In the genomic region with DNA sequence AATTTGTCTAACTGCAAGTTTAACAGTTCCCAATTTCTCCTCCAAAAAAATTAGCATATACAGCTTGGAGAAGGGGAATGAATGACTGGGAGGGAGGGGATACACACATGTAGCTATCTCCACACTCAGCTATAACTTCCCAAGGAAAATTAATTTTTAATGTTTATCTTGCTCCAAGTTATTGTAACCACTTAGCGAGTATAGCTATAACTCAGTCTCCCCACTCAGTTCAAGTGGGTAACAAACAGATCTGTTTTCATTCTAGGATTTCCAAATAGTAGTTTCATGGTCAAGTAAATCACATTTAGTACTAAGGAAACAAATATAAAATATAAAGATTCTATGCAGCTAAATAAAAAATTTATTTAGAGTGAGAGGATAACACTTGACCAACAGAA, we compare ENCODE assay signal across 14 cellular contexts. TPM values are rescaled to one million over a fixed set of nuclear protein-coding genes. Genes with fewer than 3 reads are reported as not detected.
A peak's percentile ranks its signal among the peaks of the same experiment; 100 is the strongest.
DNase-seq lines count a peak whose midpoint lies in the region; ATAC-seq and TF ChIP-seq lines count a peak whose summit lies in the region.
"Had no signal": no experiment of that assay in that cellular context is flagged by ENCODE, and none has a peak within 500 bp of the region (broad histone marks: within the 10 kb centered on the region; RNA-seq: fewer than 3 reads in every experiment).

No MANE protein-coding gene starts in this region.

- H2BK5ac ChIP-seq in mesenchymal stem cell (ENCODE audit: low read depth, low read length, poor library complexity, severe bottlenecking): no peak overlapping the region

- no peak overlapping the region for H3K4me2 ChIP-seq in mesenchymal stem cell (ENCODE audit: low read length, poor library complexity, severe bottlenecking)

- no peak overlapping the region for H2BK15ac ChIP-seq in mesenchymal stem cell (ENCODE audit: low read depth, poor library complexity, severe bottlenecking)

- TF ChIP-seq CTCF in left ventricle myocardium inferior (IDR thresholded peaks at IDR 0.05; ENCODE audit: borderline replicate concordance) (no peak), vagina (IDR thresholded peaks at IDR 0.05) (no peak)

- CTCF ChIA-PET in T-cell (lab: Charles Lee): no interaction called here

- H2BK12ac ChIP-seq in mesenchymal stem cell (ENCODE audit: low read length in 2 of 2): no peak overlapping the region

- H3K14ac ChIP-seq in mesenchymal stem cell (ENCODE audit: low read length in 2 of 2): no peak overlapping the region

- peak overlapping the region in 2 of 3 donors; percentile 41 to 77 for H3K4me3 Mint-ChIP-seq in T-cell

- H3K9me3 ChIP-seq in left ventricle myocardium inferior (replicated peaks) (no peaks in the 10 kb centered on the region), mesenchymal stem cell (ENCODE audit: control insufficient read depth, low read length) (no peaks in the 10 kb centered on the region), vagina (no peaks in the 10 kb centered on the region)
- H3K9me3 ChIP-seq: BLaER1 treated with 17β-estradiol and CSF1 and Interleukin-3, amounts not matched to agents 10 nM and 100 nM had no signal

- peaks cover 23 to 24% of the 10 kb centered on the region in 2 donors for H3K27me3 Mint-ChIP-seq in T-cell

- no peaks in the 10 kb centered on the region for H3K27me3 ChIP-seq in left ventricle myocardium inferior (ENCODE audit: low read depth)
- H3K27me3 ChIP-seq in mesenchymal stem cell (ENCODE audit: control insufficient read depth in 1 of 2, insufficient read depth in 1 of 2, low read length in 2 of 2): no peaks in the 10 kb centered on the region
- H3K27me3 ChIP-seq in vagina: no peaks in the 10 kb centered on the region

- H3K27ac ChIP-seq in left ventricle myocardium inferior (replicated peaks) (peak overlapping the region; percentile 100), mesenchymal stem cell (ENCODE audit: low read length, poor library complexity, severe bottlenecking) (no peak overlapping the region), vagina (peak overlapping the region; percentile 96)

- WGBS in mesenchymal stem cell: no CpG with 5 or more reads among the region's 1 CpG

- H3K9ac ChIP-seq in mesenchymal stem cell (ENCODE audit: low read length): peak overlapping the region; percentile 92

- H3K27ac Mint-ChIP-seq in T-cell: no peak overlapping the region

- H2AFZ ChIP-seq in mesenchymal stem cell (ENCODE audit: low read depth, low read length): no peak overlapping the region

- H3K4ac ChIP-seq in mesenchymal stem cell (ENCODE audit: low read depth in 1 of 2, low read length in 2 of 2): no peak overlapping the region

- H3K4me1 ChIP-seq in left ventricle myocardium inferior (peaks cover 77% of the 10 kb centered on the region), mesenchymal stem cell (ENCODE audit: control insufficient read depth, insufficient read depth, low read depth, low read length) (peaks cover 3% of the 10 kb centered on the region), vagina (peaks cover 30% of the 10 kb centered on the region)

- no peaks in the 10 kb centered on the region for H3K36me3 Mint-ChIP-seq in T-cell

- H3K4me3 ChIP-seq in left ventricle myocardium inferior (peak overlapping the region; percentile 80), mesenchymal stem cell (ENCODE audit: insufficient read depth in 1 of 2, low read depth in 1 of 2, low read length in 2 of 2) (no peak overlapping the region), vagina (no peak overlapping the region)

- H3K23ac ChIP-seq in mesenchymal stem cell (ENCODE audit: low read length in 2 of 2): no peak overlapping the region

- intact Hi-C loops in left ventricle myocardium inferior (cut with micrococcal nuclease): no loop called here
- intact Hi-C loops in left ventricle myocardium superior (cut with micrococcal nuclease): loop anchor here (10.0 kb wide), 1 partner anchor 289 kb away; no protein-coding TSS in a partner anchor
- intact Hi-C loops in vagina (cut with DNase I): no loop called here
- intact Hi-C loops in left colon (cut with DNase I, micrococcal nuclease): no loop called here

- no peak overlapping the region for H3K18ac ChIP-seq in mesenchymal stem cell (ENCODE audit: low read depth in 1 of 2, low read length in 2 of 2)

- no peak overlapping the region for H2AK5ac ChIP-seq in mesenchymal stem cell (ENCODE audit: low read length, severe bottlenecking)

- no peak overlapping the region for H4K8ac ChIP-seq in mesenchymal stem cell (ENCODE audit: low read length)

- H3K4me1 Mint-ChIP-seq in T-cell: peaks cover 17 to 23% (median 18%) of the 10 kb centered on the region in 3 donors

- no peaks in the 10 kb centered on the region for H3K9me3 Mint-ChIP-seq in T-cell

- peaks cover 2% of the 10 kb centered on the region for H3K79me1 ChIP-seq in mesenchymal stem cell (replicated peaks; ENCODE audit: low read length, poor library complexity, severe bottlenecking)

- no peak for ATAC-seq in left ventricle myocardium superior
- no peak for ATAC-seq in T-cell (replicated peaks in 1 of 4)
- no peak for ATAC-seq in left colon
- ATAC-seq in HG03442 (IDR thresholded peaks at IDR 0.05; ENCODE audit: unreplicated experiment): no peak

- no peak overlapping the region for H2BK120ac ChIP-seq in mesenchymal stem cell (ENCODE audit: low read depth, low read length)

- DNase-seq in left ventricle myocardium inferior: no peak
- no peak for DNase-seq in left ventricle myocardium superior
- no peak for DNase-seq in T-cell
- no peak for DNase-seq in mesenchymal stem cell
- no peak for DNase-seq in vagina (ENCODE audit: extremely low spot score in 2 of 2)
- no peak for DNase-seq in left colon
- DNase-seq in putamen (ENCODE audit: low spot score): no peak
- DNase-seq: activated T-cell treated with anti-CD3 and anti-CD28 coated beads for 4 hours, hippocampal formation, midbrain, NCI-H1436 treated with DMSO at 0.1 percent for 48 hours, OCI-M1 had no signal

- no peak for TF ChIP-seq POLR2A in vagina (IDR thresholded peaks at IDR 0.05)

- POLR2A ChIA-PET in T-cell (lab: Charles Lee): interaction anchor here in 1 of 2 donors (0.7 kb wide), 1 partner anchor 21 kb away, joined by 3 read pairs; no protein-coding TSS in a partner anchor

- H3K36me3 ChIP-seq in left ventricle myocardium inferior: no peaks in the 10 kb centered on the region
- H3K36me3 ChIP-seq in mesenchymal stem cell (ENCODE audit: control insufficient read depth in 1 of 2, insufficient read depth in 2 of 2, low read depth in 1 of 2, low read length in 2 of 2): no peaks in the 10 kb centered on the region
- H3K36me3 ChIP-seq in vagina: no peaks in the 10 kb centered on the region
- H3K36me3 ChIP-seq: BLaER1 treated with 17β-estradiol and CSF1 and Interleukin-3, amounts not matched to agents 10 nM and 100 nM had no signal

- H4K91ac ChIP-seq in mesenchymal stem cell (ENCODE audit: low read length): no peak overlapping the region

RNA-seq across cellular contexts. Expression of gene NFIB, which starts 10.0 kb away (rescaled TPM):
- total RNA-seq in left ventricle myocardium inferior: 110 TPM
- 110 TPM for total RNA-seq in left ventricle myocardium superior
- total RNA-seq in T-cell: under 1 TPM in 4 of 5 donors, not detected in 1; 0.15 to 0.89 (median 0.39) TPM
- 1.2 TPM for polyA plus RNA-seq in mesenchymal stem cell (2013, experiment 1 of 2)
- polyA plus RNA-seq in mesenchymal stem cell (2013, experiment 2 of 2): 0.78 TPM
- 73.4 TPM for total RNA-seq in vagina
- total RNA-seq in left colon: 10 to 100 TPM; 45.2 to 74.7 TPM

Comparison
In these comparisons a context has a peak if more than half of its experiments do, and no peak if none do; other contexts are left out.
1. RNA of gene NFIB, which starts 10.0 kb away (total RNA-seq): 110 TPM in left ventricle myocardium inferior (single experiment), 110 TPM in left ventricle myocardium superior (single experiment), 45.2 to 74.7 TPM in left colon and 73.4 TPM in vagina (single experiment); 0.15 to 0.89 TPM in T-cell; every median in the first group is over 10 times any median in the second.